Comparison of ENCODE assay signal across 19 cellular contexts in genomic region chr6:90765895-90766294, GRCh38.
DNase-seq lines count a peak whose midpoint lies in the region; ATAC-seq and TF ChIP-seq lines count a peak whose summit lies in the region.
"Had no signal": no experiment of that assay in that cellular context is flagged by ENCODE, and none has a peak within 500 bp of the region (broad histone marks: within the 10 kb centered on the region; RNA-seq: fewer than 3 reads in every experiment).

No MANE protein-coding gene starts in this region.

- no peaks in the 10 kb centered on the region for H3K4me1 Mint-ChIP-seq in activated T-helper 2 cell treated with anti-CD3 and anti-CD28 coated beads, Interferon-gamma antibody, Interleukin-2, Interleukin-4, amounts not matched to agents 10 μg/mL and 5 μg/mL and 100 μg/mL, durations not matched to agents 14 hours and 24 hours and 36 hours (ENCODE audit: low read depth)
- H3K4me1 Mint-ChIP-seq: CD14-positive monocyte, T-cell had no signal

- TF ChIP-seq CTCF in epithelial cell of esophagus (IDR thresholded peaks at IDR 0.05; ENCODE audit: insufficient read depth, low read depth, low read length, missing control alignments), result no peak

- peaks cover 2% of the 10 kb centered on the region for H3K27me3 Mint-ChIP-seq in activated T-helper 2 cell treated with anti-CD3 and anti-CD28 coated beads, Interferon-gamma antibody, Interleukin-2, Interleukin-4, amounts not matched to agents 10 μg/mL and 5 μg/mL and 100 μg/mL, durations not matched to agents 14 hours and 24 hours and 36 hours (ENCODE audit: low read depth)

- no peak overlapping the region for H3K4me3 ChIP-seq in epithelial cell of esophagus (ENCODE audit: low read length)
- H3K4me3 ChIP-seq: GM23338, SK-N-MC had no signal

- DNase-seq in DMS153 (lab: John Stamatoyannopoulos, UW) (peak; percentile 33), NCI-H1105 (lab: John Stamatoyannopoulos, UW) (peak; percentile 95), NCI-H69 (lab: John Stamatoyannopoulos, UW) (peak; percentile 85), epithelial cell of esophagus (ENCODE audit: low read depth) (peak; percentile 15), ecto neural progenitor cell (ENCODE audit: low spot score) (no peak)
- DNase-seq in activated T-helper 2 cell treated with anti-CD3 and anti-CD28 coated beads, Interferon-gamma antibody, Interleukin-2, Interleukin-4, amounts not matched to agents 10 μg/mL and 5 μg/mL and 100 μg/mL, durations not matched to agents 14 hours and 24 hours and 36 hours (ENCODE audit: low spot score), result no peak
- DNase-seq: ACHN, AML-193, KG1, MV-4-11, NCI-H1694 treated with DMSO at 0.1 percent for 48 hours, NCI-H526, SHP77, T-cell had no signal

- H3K27ac Mint-ChIP-seq in activated T-helper 2 cell treated with anti-CD3 and anti-CD28 coated beads, Interferon-gamma antibody, Interleukin-2, Interleukin-4, amounts not matched to agents 10 μg/mL and 5 μg/mL and 100 μg/mL, durations not matched to agents 14 hours and 24 hours and 36 hours, result no peak overlapping the region
- H3K27ac Mint-ChIP-seq: CD14-positive monocyte, GM23338, T-cell had no signal

- intact Hi-C loops in activated T-helper 2 cell treated with anti-CD3 and anti-CD28 coated beads, Interferon-gamma antibody, Interleukin-2, Interleukin-4, amounts not matched to agents 10 μg/mL and 5 μg/mL and 100 μg/mL, durations not matched to agents 14 hours and 24 hours and 36 hours (cut with micrococcal nuclease), result no loop called here

- H3K4me3 Mint-ChIP-seq in activated T-helper 2 cell treated with anti-CD3 and anti-CD28 coated beads, Interferon-gamma antibody, Interleukin-2, Interleukin-4, amounts not matched to agents 10 μg/mL and 5 μg/mL and 100 μg/mL, durations not matched to agents 14 hours and 24 hours and 36 hours (ENCODE audit: low read depth), result no peak overlapping the region
- H3K4me3 Mint-ChIP-seq: CD14-positive monocyte, GM23338, T-cell had no signal

- no peak for ATAC-seq in HG02763 (IDR thresholded peaks at IDR 0.05; ENCODE audit: unreplicated experiment)
- ATAC-seq: GM23338, HCT116, T-cell had no signal

- no peaks in the 10 kb centered on the region for H3K36me3 Mint-ChIP-seq in activated T-helper 2 cell treated with anti-CD3 and anti-CD28 coated beads, Interferon-gamma antibody, Interleukin-2, Interleukin-4, amounts not matched to agents 10 μg/mL and 5 μg/mL and 100 μg/mL, durations not matched to agents 14 hours and 24 hours and 36 hours (ENCODE audit: low read depth)
- H3K36me3 Mint-ChIP-seq: CD14-positive monocyte, T-cell had no signal

- no peaks in the 10 kb centered on the region for H3K9me3 Mint-ChIP-seq in activated T-helper 2 cell treated with anti-CD3 and anti-CD28 coated beads, Interferon-gamma antibody, Interleukin-2, Interleukin-4, amounts not matched to agents 10 μg/mL and 5 μg/mL and 100 μg/mL, durations not matched to agents 14 hours and 24 hours and 36 hours
- H3K9me3 Mint-ChIP-seq: CD14-positive monocyte, GM23338, T-cell had no signal

Comparison
In these comparisons a context has a peak if more than half of its experiments do, and no peak if none do; other contexts are left out.
1. DNase-seq: peak in DMS153 (single experiment), NCI-H1105 (single experiment), NCI-H69 (single experiment) and epithelial cell of esophagus (single experiment); none in ecto neural progenitor cell (single experiment) and activated T-helper 2 cell treated with anti-CD3 and anti-CD28 coated beads, Interferon-gamma antibody, Interleukin-2, Interleukin-4, amounts not matched to agents 10 μg/mL and 5 μg/mL and 100 μg/mL, durations not matched to agents 14 hours and 24 hours and 36 hours (single experiment).